Comparison of ENCODE assay signal across 15 cellular contexts in genomic region chrX:52263417-52263816, GRCh38.
DNase-seq lines count a peak whose midpoint lies in the region; ATAC-seq and TF ChIP-seq lines count a peak whose summit lies in the region.
"Had no signal": no experiment of that assay in that cellular context is flagged by ENCODE, and none has a peak within 500 bp of the region (broad histone marks: within the 10 kb centered on the region; RNA-seq: fewer than 3 reads in every experiment).

No MANE protein-coding gene starts in this region.

- H3K27me3 Mint-ChIP-seq in MCF 10A (ENCODE audit: insufficient read depth, unreplicated experiment) (peaks cover 28% of the 10 kb centered on the region), nephron progenitor cell (ENCODE audit: low read depth, poor library complexity) (peaks cover 5% of the 10 kb centered on the region)
- no peaks in the 10 kb centered on the region for H3K27me3 Mint-ChIP-seq in stimulated activated naive CD8-positive, alpha-beta T cell treated with anti-CD3 and anti-CD28 coated beads, Interleukin-15, amount 100 ng/mL, for 72 hours

- H3K4me3 ChIP-seq in breast epithelium (no peak overlapping the region), SK-N-MC (no peak overlapping the region; the same call in 1 of the 2 replicates)

- peak overlapping the region; percentile 70 for H3K27ac Mint-ChIP-seq in MCF 10A (ENCODE audit: low read depth, unreplicated experiment)
- no peak overlapping the region for H3K27ac Mint-ChIP-seq in nephron progenitor cell
- H3K27ac Mint-ChIP-seq in stimulated activated naive CD8-positive, alpha-beta T cell treated with anti-CD3 and anti-CD28 coated beads, Interleukin-15, amount 100 ng/mL, for 72 hours: no peak overlapping the region

- CTCF ChIA-PET in MCF 10A (lab: Yijun Ruan, JAX): no interaction called here

- H3K36me3 Mint-ChIP-seq in MCF 10A (ENCODE audit: insufficient read depth, unreplicated experiment) (no peaks in the 10 kb centered on the region), nephron progenitor cell (ENCODE audit: low read depth) (no peaks in the 10 kb centered on the region)

- H3K4me1 Mint-ChIP-seq in MCF 10A (ENCODE audit: insufficient read depth, unreplicated experiment) (peaks cover 13% of the 10 kb centered on the region), nephron progenitor cell (peaks cover 30% of the 10 kb centered on the region)
- H3K4me1 Mint-ChIP-seq in stimulated activated naive CD8-positive, alpha-beta T cell treated with anti-CD3 and anti-CD28 coated beads, Interleukin-15, amount 100 ng/mL, for 72 hours: peaks cover 18% of the 10 kb centered on the region

- ATAC-seq in stimulated activated naive CD8-positive, alpha-beta T cell treated with anti-CD3 and anti-CD28 coated beads, Interleukin-15, amount 100 ng/mL, for 72 hours: no peak
- ATAC-seq: HCT116, HepG2 had no signal

- peak overlapping the region; percentile 22 for H3K9ac ChIP-seq in SK-N-MC (ENCODE audit: insufficient read length)

- BruUV-seq in MCF 10A (replicated peaks; lab: Mats Ljungman, UMichigan): no TSS peak

- POLR2A ChIA-PET in MCF 10A (lab: Yijun Ruan, JAX): no interaction called here

- H3K4me3 Mint-ChIP-seq in MCF 10A (ENCODE audit: unreplicated experiment) (no peak overlapping the region), nephron progenitor cell (peak overlapping the region; percentile 30)
- H3K4me3 Mint-ChIP-seq in stimulated activated naive CD8-positive, alpha-beta T cell treated with anti-CD3 and anti-CD28 coated beads, Interleukin-15, amount 100 ng/mL, for 72 hours: no peak overlapping the region

- H3K36me3 ChIP-seq in breast epithelium: no peaks in the 10 kb centered on the region
- H3K36me3 ChIP-seq in SK-N-MC (ENCODE audit: insufficient read depth, low read length): no peaks in the 10 kb centered on the region

- no peak for TF ChIP-seq CTCF in MCF 10A (IDR thresholded peaks at IDR 0.05; ENCODE audit: unreplicated experiment)
- TF ChIP-seq CTCF in breast epithelium (IDR thresholded peaks at IDR 0.05): no peak
- TF ChIP-seq CTCF in nephron progenitor cell (IDR thresholded peaks at IDR 0.05): no peak

- H3K9me3 ChIP-seq in breast epithelium (no peaks in the 10 kb centered on the region), SK-N-MC (ENCODE audit: low read depth, low read length) (no peaks in the 10 kb centered on the region)

- H3K9me3 Mint-ChIP-seq in MCF 10A (ENCODE audit: unreplicated experiment) (no peaks in the 10 kb centered on the region), nephron progenitor cell (peaks cover 5% of the 10 kb centered on the region)
- H3K9me3 Mint-ChIP-seq in stimulated activated naive CD8-positive, alpha-beta T cell treated with anti-CD3 and anti-CD28 coated beads, Interleukin-15, amount 100 ng/mL, for 72 hours: no peaks in the 10 kb centered on the region

- H3K4me1 ChIP-seq in breast epithelium: no peaks in the 10 kb centered on the region

- TF ChIP-seq POLR2A in breast epithelium (IDR thresholded peaks at IDR 0.05): no peak

- peaks cover 0 to 8% of the 10 kb centered on the region in 2 donors for H3K27me3 ChIP-seq in breast epithelium

- intact Hi-C loops in MCF 10A (cut with micrococcal nuclease) (loop anchor here (5.0 kb wide), 2 partner anchors 776 to 1571 kb away; no protein-coding TSS in a partner anchor), breast epithelium (cut with DNase I; ENCODE audit: low total_unique reads) (no loop called here)

- DNase-seq in MCF 10A (ENCODE audit: unreplicated experiment): no peak
- DNase-seq in breast epithelium (ENCODE audit: low spot score in 2 of 2): no peak
- no peak for DNase-seq in SK-N-MC (ENCODE audit: low read depth, low spot score)
- DNase-seq in nephron progenitor cell: no peak
- DNase-seq in H4 (ENCODE audit: low spot score): no peak
- DNase-seq in NCI-H345 treated with DMSO at 0.1 percent for 48 hours (lab: John Stamatoyannopoulos, UW; ENCODE audit: unreplicated experiment): no peak
- no peak for DNase-seq in stimulated activated naive CD8-positive, alpha-beta T cell treated with anti-CD3 and anti-CD28 coated beads, Interleukin-15, amount 100 ng/mL, for 72 hours
- DNase-seq: 8988T; ACHN; C1 segment of cervical spinal cord; CD4-positive, alpha-beta memory T cell; DMS53; GF-D8 had no signal

- H3K27ac ChIP-seq in breast epithelium (no peak overlapping the region), SK-N-MC (peak overlapping the region; percentile 94)
